ENCODE assay signal across 10 cellular contexts in genomic region chr16:84687715-84688114, GRCh38. TPM values are rescaled to one million over a fixed set of nuclear protein-coding genes. Genes with fewer than 3 reads are reported as not detected.
DNase-seq lines count a peak whose midpoint lies in the region; ATAC-seq and TF ChIP-seq lines count a peak whose summit lies in the region.
"Had no signal": no experiment of that assay in that cellular context is flagged by ENCODE, and none has a peak within 500 bp of the region (broad histone marks: within the 10 kb centered on the region; RNA-seq: fewer than 3 reads in every experiment).

No MANE protein-coding gene starts in this region.

- no peaks in the 10 kb centered on the region for H3K36me3 Mint-ChIP-seq in activated T-helper 2 cell treated with anti-CD3 and anti-CD28 coated beads, Interferon-gamma antibody, Interleukin-2, Interleukin-4, amounts not matched to agents 10 μg/mL and 5 μg/mL and 100 μg/mL, durations not matched to agents 14 hours and 24 hours and 36 hours (ENCODE audit: low read depth)

- no peak overlapping the region for H3K27ac Mint-ChIP-seq in activated T-helper 2 cell treated with anti-CD3 and anti-CD28 coated beads, Interferon-gamma antibody, Interleukin-2, Interleukin-4, amounts not matched to agents 10 μg/mL and 5 μg/mL and 100 μg/mL, durations not matched to agents 14 hours and 24 hours and 36 hours
- H3K27ac Mint-ChIP-seq: activated CD4-positive, alpha-beta memory T cell treated with anti-CD3 and anti-CD28 coated beads, Interleukin-2, amount 10 ng/mL, durations not matched to agents 7 days and 5 days had no signal

- ATAC-seq in sciatic nerve (no peak), GM19023 (IDR thresholded peaks at IDR 0.05; ENCODE audit: unreplicated experiment) (no peak)

- peak overlapping the region; percentile 7 to 85 (median 77); a peak in 21 of 22 replicates for H3K27ac ChIP-seq in BLaER1 treated with 17β-estradiol and CSF1 and Interleukin-3, amounts not matched to agents 10 nM and 100 nM

- H3K9ac ChIP-seq in BLaER1 treated with 17β-estradiol and CSF1 and Interleukin-3, amounts not matched to agents 10 nM and 100 nM = peak overlapping the region in 9 of 11 experiments; percentile 22 to 67 (median 58); a peak in 16 of 22 replicates

- peaks cover 39 to 79% (median 62%) of the 10 kb centered on the region in 10 experiments for H3K4me1 ChIP-seq in BLaER1 treated with 17β-estradiol and CSF1 and Interleukin-3, amounts not matched to agents 10 nM and 100 nM

- peaks cover 10% of the 10 kb centered on the region for H3K9me3 Mint-ChIP-seq in activated T-helper 2 cell treated with anti-CD3 and anti-CD28 coated beads, Interferon-gamma antibody, Interleukin-2, Interleukin-4, amounts not matched to agents 10 μg/mL and 5 μg/mL and 100 μg/mL, durations not matched to agents 14 hours and 24 hours and 36 hours
- H3K9me3 Mint-ChIP-seq: activated CD4-positive, alpha-beta memory T cell treated with anti-CD3 and anti-CD28 coated beads, Interleukin-2, amount 10 ng/mL, durations not matched to agents 7 days and 5 days had no signal

- peaks cover 9 to 50% (median 33%) of the 10 kb centered on the region in 11 experiments; a peak in 21 of 22 replicates for H3K9me3 ChIP-seq in BLaER1 treated with 17β-estradiol and CSF1 and Interleukin-3, amounts not matched to agents 10 nM and 100 nM (replicated peaks in 1 of 11)

- TF ChIP-seq CTCF in GM20000 (IDR thresholded peaks at IDR 0.05; ENCODE audit: extremely low read depth, missing control alignments) = no peak
- TF ChIP-seq CTCF in fibroblast of villous mesenchyme (IDR thresholded peaks at IDR 0.05; ENCODE audit: insufficient read depth, low read depth, low read length) = no peak

- peaks cover 14% of the 10 kb centered on the region for H3K4me1 Mint-ChIP-seq in activated T-helper 2 cell treated with anti-CD3 and anti-CD28 coated beads, Interferon-gamma antibody, Interleukin-2, Interleukin-4, amounts not matched to agents 10 μg/mL and 5 μg/mL and 100 μg/mL, durations not matched to agents 14 hours and 24 hours and 36 hours (ENCODE audit: low read depth)

- no peak overlapping the region for H3K4me3 ChIP-seq in BLaER1 treated with 17β-estradiol and CSF1 and Interleukin-3, amounts not matched to agents 10 nM and 100 nM
- H3K4me3 ChIP-seq in fibroblast of villous mesenchyme (ENCODE audit: low read depth, low read length) = no peak overlapping the region
- H3K4me3 ChIP-seq: lung had no signal

- no peak overlapping the region for H3K4me3 Mint-ChIP-seq in activated T-helper 2 cell treated with anti-CD3 and anti-CD28 coated beads, Interferon-gamma antibody, Interleukin-2, Interleukin-4, amounts not matched to agents 10 μg/mL and 5 μg/mL and 100 μg/mL, durations not matched to agents 14 hours and 24 hours and 36 hours (ENCODE audit: low read depth)
- H3K4me3 Mint-ChIP-seq: activated CD4-positive, alpha-beta memory T cell treated with anti-CD3 and anti-CD28 coated beads, Interleukin-2, amount 10 ng/mL, durations not matched to agents 7 days and 5 days had no signal

- peak overlapping the region; percentile 35 to 78 (median 62) for H3K4me2 ChIP-seq in BLaER1 treated with 17β-estradiol and CSF1 and Interleukin-3, amounts not matched to agents 10 nM and 100 nM

- H3K27me3 ChIP-seq in BLaER1 treated with 17β-estradiol and CSF1 and Interleukin-3, amounts not matched to agents 10 nM and 100 nM = no peaks in the 10 kb centered on the region

- peaks cover 18% of the 10 kb centered on the region for H3K27me3 Mint-ChIP-seq in activated T-helper 2 cell treated with anti-CD3 and anti-CD28 coated beads, Interferon-gamma antibody, Interleukin-2, Interleukin-4, amounts not matched to agents 10 μg/mL and 5 μg/mL and 100 μg/mL, durations not matched to agents 14 hours and 24 hours and 36 hours (ENCODE audit: low read depth)

- DNase-seq in GM20000 (ENCODE audit: low spot score) (peak; percentile 56), M059J (ENCODE audit: low read depth) (peak; percentile 90), fibroblast of villous mesenchyme (ENCODE audit: low read depth) (peak; percentile 74), sciatic nerve (ENCODE audit: low spot score) (no peak)
- no peak for DNase-seq in activated CD4-positive, CD25-positive, alpha-beta regulatory T cell (lab: John Stamatoyannopoulos, UW)
- DNase-seq in activated T-helper 2 cell treated with anti-CD3 and anti-CD28 coated beads, Interferon-gamma antibody, Interleukin-2, Interleukin-4, amounts not matched to agents 10 μg/mL and 5 μg/mL and 100 μg/mL, durations not matched to agents 14 hours and 24 hours and 36 hours (ENCODE audit: low spot score) = no peak
- DNase-seq: activated CD4-positive, alpha-beta memory T cell treated with anti-CD3 and anti-CD28 coated beads, Interleukin-2, amount 10 ng/mL, durations not matched to agents 7 days and 5 days had no signal

- no peaks in the 10 kb centered on the region for H4K20me1 ChIP-seq in BLaER1 treated with 17β-estradiol and CSF1 and Interleukin-3, amounts not matched to agents 10 nM and 100 nM

- intact Hi-C loops in sciatic nerve (cut with DNase I) = no loop called here
- intact Hi-C loops in activated T-helper 2 cell treated with anti-CD3 and anti-CD28 coated beads, Interferon-gamma antibody, Interleukin-2, Interleukin-4, amounts not matched to agents 10 μg/mL and 5 μg/mL and 100 μg/mL, durations not matched to agents 14 hours and 24 hours and 36 hours (cut with micrococcal nuclease) = no loop called here

- peaks cover 0 to 8% (median 0%) of the 10 kb centered on the region in 11 experiments; a peak in 2 of 22 replicates for H3K36me3 ChIP-seq in BLaER1 treated with 17β-estradiol and CSF1 and Interleukin-3, amounts not matched to agents 10 nM and 100 nM

RNA-seq across cellular contexts. Expression of gene USP10, which starts 12.1 kb away (rescaled TPM):
- 66.8 and 80.6 TPM in 2 replicates for total RNA-seq in M059J (2014; rRNA removed; shearing (Covaris generic))
- total RNA-seq in fibroblast of villous mesenchyme = 53.1 and 65.2 TPM in 2 replicates
- 72.2 TPM for total RNA-seq in sciatic nerve
- 151 and 170 TPM in 2 replicates for total RNA-seq in activated T-helper 2 cell treated with anti-CD3 and anti-CD28 coated beads, Interferon-gamma antibody, Interleukin-2, Interleukin-4, amounts not matched to agents 10 μg/mL and 5 μg/mL and 100 μg/mL, durations not matched to agents 14 hours and 24 hours and 36 hours

RNA-seq across cellular contexts. Expression of gene KLHL36, which starts 39.4 kb away (rescaled TPM):
- 23.5 and 39.6 TPM in 2 replicates for total RNA-seq in M059J (2014; rRNA removed; shearing (Covaris generic))
- 66.7 and 71.7 TPM in 2 replicates for total RNA-seq in fibroblast of villous mesenchyme
- 60.2 TPM for total RNA-seq in sciatic nerve
- total RNA-seq in activated T-helper 2 cell treated with anti-CD3 and anti-CD28 coated beads, Interferon-gamma antibody, Interleukin-2, Interleukin-4, amounts not matched to agents 10 μg/mL and 5 μg/mL and 100 μg/mL, durations not matched to agents 14 hours and 24 hours and 36 hours = 57.7 and 59.6 TPM in 2 replicates

Comparison
In these comparisons a context has a peak if more than half of its experiments do, and no peak if none do; other contexts are left out.
1. DNase-seq: peak in GM20000 (single experiment), M059J (single experiment) and fibroblast of villous mesenchyme (single experiment); none in sciatic nerve (single experiment), activated CD4-positive, CD25-positive, alpha-beta regulatory T cell (0 of 4) and activated T-helper 2 cell treated with anti-CD3 and anti-CD28 coated beads, Interferon-gamma antibody, Interleukin-2, Interleukin-4, amounts not matched to agents 10 μg/mL and 5 μg/mL and 100 μg/mL, durations not matched to agents 14 hours and 24 hours and 36 hours (single experiment).